30 cellular contexts compared by ENCODE assay signal in genomic region chr10:27717851-27718250, GRCh38. TPM values are rescaled to one million over a fixed set of nuclear protein-coding genes. Genes with fewer than 3 reads are reported as not detected.
"Had no signal": no experiment of that assay in that cellular context is flagged by ENCODE, and none has a peak within 500 bp of the region (broad histone marks: within the 10 kb centered on the region; RNA-seq: fewer than 3 reads in every experiment).

No MANE protein-coding gene starts in this region.

- H3K9ac ChIP-seq: SK-N-SH had no signal

- H3K9me3 Mint-ChIP-seq: activated CD4-positive, alpha-beta T cell treated with anti-CD3 and anti-CD28 coated beads, Interleukin-2, amount 10 ng/mL, durations not matched to agents 7 days and 5 days; activated naive CD4-positive, alpha-beta T cell treated with anti-CD3 and anti-CD28 coated beads, Interleukin-2, amount 50 U/mL, for 24 hours; activated naive CD8-positive, alpha-beta T cell treated with anti-CD3 and anti-CD28 coated beads, Interleukin-2, amount 10 ng/mL, durations not matched to agents 7 days and 5 days; activated T-cell treated with anti-CD3 and anti-CD28 coated beads, Interleukin-2, amount 50 U/mL, for 24 hours; activated T-helper 2 cell treated with anti-CD3 and anti-CD28 coated beads, Interferon-gamma antibody, Interleukin-2, Interleukin-4, amounts not matched to agents 10 μg/mL and 5 μg/mL and 100 μg/mL, durations not matched to agents 14 hours and 24 hours and 36 hours; T-helper 1 cell treated with Interleukin-12 subunit alpha and Interleukin-12 subunit beta and Interleukin-4 antibody, amounts not matched to agents 30 μg/mL and 1 μg/mL, for 36 hours; T-helper 2 cell treated with Interferon-gamma antibody and Interleukin-4, amounts not matched to agents 5 μg/mL and 100 μg/mL, for 36 hours; WTC11 had no signal

- H3K4me3 ChIP-seq: ascending aorta, PC-9 had no signal

- H3K27ac Mint-ChIP-seq: activated CD4-positive, alpha-beta T cell treated with anti-CD3 and anti-CD28 coated beads for 36 hours; activated CD4-positive, alpha-beta T cell treated with anti-CD3 and anti-CD28 coated beads, Interleukin-2, amount 10 ng/mL, durations not matched to agents 7 days and 5 days; activated CD8-positive, alpha-beta T cell treated with anti-CD3 and anti-CD28 coated beads, Interleukin-2, amount 10 ng/mL, durations not matched to agents 7 days and 5 days; activated naive CD4-positive, alpha-beta T cell treated with anti-CD3 and anti-CD28 coated beads, Interleukin-2, amount 50 U/mL, for 24 hours; activated naive CD8-positive, alpha-beta T cell treated with anti-CD3 and anti-CD28 coated beads, Interleukin-2, amount 10 ng/mL, durations not matched to agents 7 days and 5 days; activated T-cell treated with anti-CD3 and anti-CD28 coated beads, Interleukin-2, amount 50 U/mL, for 24 hours; activated T-helper 2 cell treated with anti-CD3 and anti-CD28 coated beads, Interferon-gamma antibody, Interleukin-2, Interleukin-4, amounts not matched to agents 10 μg/mL and 5 μg/mL and 100 μg/mL, durations not matched to agents 14 hours and 24 hours and 36 hours; brain; T-helper 1 cell treated with Interleukin-12 subunit alpha and Interleukin-12 subunit beta and Interleukin-4 antibody, amounts not matched to agents 30 μg/mL and 1 μg/mL, for 36 hours; T-helper 2 cell treated with Interferon-gamma antibody and Interleukin-4, amounts not matched to agents 5 μg/mL and 100 μg/mL, for 36 hours; WTC11 had no signal

- H3K9me3 ChIP-seq: ascending aorta, SK-N-SH had no signal

- H3K4me2 ChIP-seq: PC-9, SK-N-SH had no signal

- H3K4me3 Mint-ChIP-seq: activated CD4-positive, alpha-beta T cell treated with anti-CD3 and anti-CD28 coated beads for 36 hours; activated CD4-positive, alpha-beta T cell treated with anti-CD3 and anti-CD28 coated beads, Interleukin-2, amount 10 ng/mL, durations not matched to agents 7 days and 5 days; activated CD8-positive, alpha-beta T cell treated with anti-CD3 and anti-CD28 coated beads, Interleukin-2, amount 10 ng/mL, durations not matched to agents 7 days and 5 days; activated naive CD4-positive, alpha-beta T cell treated with anti-CD3 and anti-CD28 coated beads, Interleukin-2, amount 50 U/mL, for 24 hours; activated naive CD8-positive, alpha-beta T cell treated with anti-CD3 and anti-CD28 coated beads, Interleukin-2, amount 10 ng/mL, durations not matched to agents 7 days and 5 days; activated T-cell treated with anti-CD3 and anti-CD28 coated beads, Interleukin-2, amount 50 U/mL, for 24 hours; brain; T-helper 1 cell treated with Interleukin-12 subunit alpha and Interleukin-12 subunit beta and Interleukin-4 antibody, amounts not matched to agents 30 μg/mL and 1 μg/mL, for 36 hours; T-helper 2 cell treated with Interferon-gamma antibody and Interleukin-4, amounts not matched to agents 5 μg/mL and 100 μg/mL, for 36 hours; WTC11 had no signal

- H3K4me1 Mint-ChIP-seq: activated CD4-positive, alpha-beta T cell treated with anti-CD3 and anti-CD28 coated beads for 36 hours; activated CD4-positive, alpha-beta T cell treated with anti-CD3 and anti-CD28 coated beads, Interleukin-2, amount 10 ng/mL, durations not matched to agents 7 days and 5 days; activated naive CD4-positive, alpha-beta T cell treated with anti-CD3 and anti-CD28 coated beads, Interleukin-2, amount 50 U/mL, for 24 hours; activated naive CD8-positive, alpha-beta T cell treated with anti-CD3 and anti-CD28 coated beads, Interleukin-2, amount 10 ng/mL, durations not matched to agents 7 days and 5 days; WTC11 had no signal

- H3K27ac ChIP-seq: ascending aorta, PC-9 had no signal

- H3K36me3 Mint-ChIP-seq: activated naive CD4-positive, alpha-beta T cell treated with anti-CD3 and anti-CD28 coated beads, Interleukin-2, amount 50 U/mL, for 24 hours; activated naive CD8-positive, alpha-beta T cell treated with anti-CD3 and anti-CD28 coated beads, Interleukin-2, amount 10 ng/mL, durations not matched to agents 7 days and 5 days; brain; WTC11 had no signal

- H3K27me3 ChIP-seq: ascending aorta had no signal

- DNase-seq: activated CD4-positive, alpha-beta T cell treated with anti-CD3 and anti-CD28 coated beads for 36 hours; activated CD4-positive, alpha-beta T cell treated with anti-CD3 and anti-CD28 coated beads, Interleukin-2, amount 10 ng/mL, durations not matched to agents 7 days and 5 days; activated CD4-positive, alpha-beta T cell treated with anti-CD3 and anti-CD28 coated beads, Interleukin-2, amount 50 U/mL, for 48 hours; activated CD8-positive, alpha-beta T cell treated with anti-CD3 and anti-CD28 coated beads, Interleukin-2, amount 10 ng/mL, durations not matched to agents 7 days and 5 days; activated gamma-delta T cell; activated naive CD4-positive, alpha-beta T cell treated with Interleukin-2 at 50 U/mL for 16 hours; activated naive CD8-positive, alpha-beta T cell treated with anti-CD3 and anti-CD28 coated beads, Interleukin-2, amount 10 ng/mL, durations not matched to agents 7 days and 5 days; activated T-cell treated with anti-CD3 and anti-CD28 coated beads, Interleukin-2, amount 50 U/mL, for 24 hours; amygdala; caudate nucleus; Karpas-422; NCI-H1105; NCI-H1417 treated with DMSO at 0.1 percent for 48 hours; NCI-H187 treated with DMSO at 0.1 percent for 48 hours; NCI-H2081; NCI-H345; NCI-H524 treated with DMSO at 0.1 percent for 48 hours; NK-92 treated with Interleukin-12 subunit alpha and Interleukin-12 subunit beta, amount 100 ng/mL, for 24 hours; PC-9; Right ventricle myocardium superior; SK-N-SH had no signal

- H3K36me3 ChIP-seq: ascending aorta had no signal

RNA-seq across cellular contexts. Expression of gene MKX, which starts 27.8 kb away (rescaled TPM):
- total RNA-seq: activated CD8-positive, alpha-beta T cell treated with anti-CD3 and anti-CD28 coated beads, Interleukin-2, amount 10 ng/mL, durations not matched to agents 7 days and 5 days; activated T-helper 2 cell treated with anti-CD3 and anti-CD28 coated beads, Interferon-gamma antibody, Interleukin-2, Interleukin-4, amounts not matched to agents 10 μg/mL and 5 μg/mL and 100 μg/mL, durations not matched to agents 14 hours and 24 hours and 36 hours; MCF 10A; OCI-LY7; PC-9; Right ventricle myocardium superior had no signal
- polyA plus RNA-seq: SK-N-SH had no signal
